Comparison of ENCODE assay signal across 21 cellular contexts in genomic region chr2:207087046-207087902, GRCh38.
"Had no signal": no experiment of that assay in that cellular context is flagged by ENCODE, and none has a peak within 500 bp of the region (broad histone marks: within the 10 kb centered on the region; RNA-seq: fewer than 3 reads in every experiment).

No MANE protein-coding gene starts in this region.

- H3K9me3 ChIP-seq: esophagus muscularis mucosa, lower lobe of right lung, ovary, tibial nerve, vagina had no signal

- ATAC-seq: activated CD8-positive, alpha-beta T cell treated with anti-CD3 and anti-CD28 coated beads for 36 hours; activated naive CD8-positive, alpha-beta T cell treated with anti-CD3 and anti-CD28 coated beads, Interleukin-2, amount 50 U/mL, for 24 hours had no signal

- FAIRE-seq: bronchial epithelial cell, endometrium, TTC549 had no signal

- H3K27ac ChIP-seq: lower lobe of right lung, neural progenitor cell, ovary, tibial nerve, vagina had no signal

- DNase-seq: activated B cell treated with CpG ODN at 0.5 μM for 24 hours; activated CD4-positive, alpha-beta T cell treated with anti-CD3 and anti-CD28 coated beads for 48 hours; activated CD8-positive, alpha-beta T cell treated with anti-CD3 and anti-CD28 coated beads for 36 hours; activated gamma-delta T cell; activated naive CD8-positive, alpha-beta T cell treated with anti-CD3 and anti-CD28 coated beads, Interleukin-2, amount 50 U/mL, for 24 hours; activated T-cell treated with anti-CD3 and anti-CD28 coated beads, Interleukin-2, amount 50 U/mL, for 48 hours; aorta; hypothalamus; lower lobe of right lung; ovary; stimulated activated CD4-positive, alpha-beta T cell treated with anti-CD3 and anti-CD28 coated beads, Interleukin-15, amount 100 ng/mL, for 24 hours; stimulated activated CD4-positive, alpha-beta T cell treated with anti-CD3 and anti-CD28 coated beads, Interleukin-4, amount 100 ng/mL, for 24 hours; stimulated activated naive CD4-positive, alpha-beta T cell; substantia nigra had no signal

- H3K4me3 ChIP-seq: esophagus muscularis mucosa, lower lobe of right lung, neural progenitor cell, ovary, tibial nerve, vagina had no signal

- H2AFZ ChIP-seq: neural progenitor cell had no signal

- H3K27me3 ChIP-seq: esophagus muscularis mucosa, neural progenitor cell, ovary, tibial nerve, vagina had no signal

- H3K4me2 ChIP-seq: neural progenitor cell had no signal

- H3K9ac ChIP-seq: neural progenitor cell had no signal

- H3K36me3 ChIP-seq: neural progenitor cell, ovary had no signal
